Comparison of ENCODE assay signal across 27 cellular contexts in genomic region chr12:77342275-77342674, GRCh38.
"Had no signal": no experiment of that assay in that cellular context is flagged by ENCODE, and none has a peak within 500 bp of the region (broad histone marks: within the 10 kb centered on the region; RNA-seq: fewer than 3 reads in every experiment).

No MANE protein-coding gene starts in this region.

- H3K27ac Mint-ChIP-seq: activated CD4-positive, alpha-beta T cell treated with anti-CD3 and anti-CD28 coated beads, Interleukin-2, amount 10 ng/mL, durations not matched to agents 24 days and 14 days; activated CD8-positive, alpha-beta T cell treated with anti-CD3 and anti-CD28 coated beads for 36 hours; activated naive CD4-positive, alpha-beta T cell treated with anti-CD3 and anti-CD28 coated beads, Interleukin-2, amount 50 U/mL, for 24 hours; activated naive CD8-positive, alpha-beta T cell treated with anti-CD3 and anti-CD28 coated beads, Interleukin-2, amount 10 ng/mL, durations not matched to agents 7 days and 5 days; activated T-cell treated with anti-CD3 and anti-CD28 coated beads, Interleukin-2, amount 50 U/mL, for 24 hours; activated T-helper 2 cell treated with anti-CD3 and anti-CD28 coated beads, Interferon-gamma antibody, Interleukin-2, Interleukin-4, amounts not matched to agents 10 μg/mL and 5 μg/mL and 100 μg/mL, durations not matched to agents 14 hours and 24 hours and 36 hours had no signal

- H3K27me3 Mint-ChIP-seq: activated CD4-positive, alpha-beta T cell treated with anti-CD3 and anti-CD28 coated beads, Interleukin-2, amount 10 ng/mL, durations not matched to agents 24 days and 14 days; activated CD8-positive, alpha-beta T cell treated with anti-CD3 and anti-CD28 coated beads for 36 hours; activated naive CD4-positive, alpha-beta T cell treated with anti-CD3 and anti-CD28 coated beads, Interleukin-2, amount 50 U/mL, for 24 hours; activated naive CD8-positive, alpha-beta T cell treated with anti-CD3 and anti-CD28 coated beads, Interleukin-2, amount 10 ng/mL, durations not matched to agents 7 days and 5 days; activated T-cell treated with anti-CD3 and anti-CD28 coated beads, Interleukin-2, amount 50 U/mL, for 24 hours; central memory CD8-positive, alpha-beta T cell had no signal

- H3K4me3 ChIP-seq: ascending aorta, cardiac muscle cell, MG63, SJCRH30 had no signal

- H3K4me1 Mint-ChIP-seq: activated CD4-positive, alpha-beta T cell treated with anti-CD3 and anti-CD28 coated beads, Interleukin-2, amount 10 ng/mL, durations not matched to agents 24 days and 14 days; activated naive CD4-positive, alpha-beta T cell treated with anti-CD3 and anti-CD28 coated beads, Interleukin-2, amount 50 U/mL, for 24 hours; activated naive CD8-positive, alpha-beta T cell treated with anti-CD3 and anti-CD28 coated beads, Interleukin-2, amount 10 ng/mL, durations not matched to agents 7 days and 5 days; central memory CD8-positive, alpha-beta T cell had no signal

- H3K36me3 ChIP-seq: ascending aorta, cardiac muscle cell, MG63, SJCRH30 had no signal

- H3K4me3 Mint-ChIP-seq: activated CD4-positive, alpha-beta T cell treated with anti-CD3 and anti-CD28 coated beads, Interleukin-2, amount 10 ng/mL, durations not matched to agents 24 days and 14 days; activated CD8-positive, alpha-beta T cell treated with anti-CD3 and anti-CD28 coated beads for 36 hours; activated naive CD4-positive, alpha-beta T cell treated with anti-CD3 and anti-CD28 coated beads, Interleukin-2, amount 50 U/mL, for 24 hours; activated naive CD8-positive, alpha-beta T cell treated with anti-CD3 and anti-CD28 coated beads, Interleukin-2, amount 10 ng/mL, durations not matched to agents 7 days and 5 days; activated T-cell treated with anti-CD3 and anti-CD28 coated beads, Interleukin-2, amount 50 U/mL, for 24 hours; central memory CD8-positive, alpha-beta T cell had no signal

- DNase-seq: activated CD4-positive, alpha-beta T cell treated with anti-CD3 and anti-CD28 coated beads, Interleukin-2, amount 10 ng/mL, durations not matched to agents 24 days and 14 days; activated CD4-positive, alpha-beta T cell treated with anti-CD3 and anti-CD28 coated beads, Interleukin-2, amount 50 U/mL, for 4 hours; activated CD8-positive, alpha-beta T cell treated with anti-CD3 and anti-CD28 coated beads for 36 hours; activated gamma-delta T cell; activated naive CD4-positive, alpha-beta T cell treated with Interleukin-2 at 50 U/mL for 16 hours; activated naive CD8-positive, alpha-beta T cell treated with anti-CD3 and anti-CD28 coated beads, Interleukin-2, amount 10 ng/mL, durations not matched to agents 7 days and 5 days; activated T-cell treated with anti-CD3 and anti-CD28 coated beads, Interleukin-2, amount 50 U/mL, for 24 hours; amygdala; Kasumi-1; KG1; MG63; NCI-H1048; NCI-H1436 treated with DMSO at 0.1 percent for 48 hours; NCI-H1694 treated with DMSO at 0.1 percent for 48 hours; NCI-H2029 treated with DMSO at 0.1 percent for 48 hours; NCI-H2107; NCI-H345; NCI-H524 treated with DMSO at 0.1 percent for 48 hours; SHP77; SJCRH30; T1000 had no signal

- H3K9me3 Mint-ChIP-seq: activated CD4-positive, alpha-beta T cell treated with anti-CD3 and anti-CD28 coated beads, Interleukin-2, amount 10 ng/mL, durations not matched to agents 24 days and 14 days; activated CD8-positive, alpha-beta T cell treated with anti-CD3 and anti-CD28 coated beads for 36 hours; activated naive CD4-positive, alpha-beta T cell treated with anti-CD3 and anti-CD28 coated beads, Interleukin-2, amount 50 U/mL, for 24 hours; activated naive CD8-positive, alpha-beta T cell treated with anti-CD3 and anti-CD28 coated beads, Interleukin-2, amount 10 ng/mL, durations not matched to agents 7 days and 5 days; activated T-cell treated with anti-CD3 and anti-CD28 coated beads, Interleukin-2, amount 50 U/mL, for 24 hours; activated T-helper 2 cell treated with anti-CD3 and anti-CD28 coated beads, Interferon-gamma antibody, Interleukin-2, Interleukin-4, amounts not matched to agents 10 μg/mL and 5 μg/mL and 100 μg/mL, durations not matched to agents 14 hours and 24 hours and 36 hours; central memory CD8-positive, alpha-beta T cell had no signal

- H3K36me3 Mint-ChIP-seq: activated naive CD4-positive, alpha-beta T cell treated with anti-CD3 and anti-CD28 coated beads, Interleukin-2, amount 50 U/mL, for 24 hours; activated naive CD8-positive, alpha-beta T cell treated with anti-CD3 and anti-CD28 coated beads, Interleukin-2, amount 10 ng/mL, durations not matched to agents 7 days and 5 days had no signal

- H3K27me3 ChIP-seq: ascending aorta, cardiac muscle cell, MG63, SJCRH30 had no signal

- H3K4me1 ChIP-seq: SJCRH30 had no signal

- ATAC-seq: activated CD8-positive, alpha-beta T cell treated with anti-CD3 and anti-CD28 coated beads for 36 hours; Panc1 had no signal

- H3K27ac ChIP-seq: ascending aorta, cardiac muscle cell, SJCRH30 had no signal

- H3K9me3 ChIP-seq: ascending aorta, MG63, SJCRH30 had no signal
